ENCODE assay signal across 1 cellular context in genomic region chr6:148342146-148343027, GRCh38.
TF ChIP-seq lines count a peak whose summit lies in the region.

Gene SASH1 (plus strand): TSS chr6:148342838. CDS start chr6:148343068, 230 bp downstream.

TF ChIP-seq in HepG2, 621 proteins besides CTCF, POLR2A, EP300 and RAD21 (continued from another document):
- no peak for TF ChIP-seq CSRNP1 (CRISPR knock-in tag; IDR thresholded peaks at IDR 0.05)
- no peak for TF ChIP-seq AFF4 (CRISPR knock-in tag; IDR thresholded peaks at IDR 0.05)
- peak; percentile 74 for TF ChIP-seq ZNF18 (CRISPR knock-in tag; IDR thresholded peaks at IDR 0.05; ENCODE audit: insufficient replicate concordance)
- TF ChIP-seq HNF1B (CRISPR knock-in tag; IDR thresholded peaks at IDR 0.05) = peak; percentile 98
- no peak for TF ChIP-seq ETS1 (CRISPR knock-in tag; IDR thresholded peaks at IDR 0.05)
- no peak for TF ChIP-seq STAT6 (CRISPR knock-in tag; IDR thresholded peaks at IDR 0.05; ENCODE audit: borderline replicate concordance)
- peak; percentile 62; the same call in 1 of the 2 replicates for TF ChIP-seq ATF2 (CRISPR knock-in tag; IDR thresholded peaks at IDR 0.05)
- TF ChIP-seq PCBP1 (IDR thresholded peaks at IDR 0.05; ENCODE audit: borderline replicate concordance, low read depth, low read length) = no peak; the same call in 1 of the 2 replicates
- TF ChIP-seq ZNF782 (CRISPR knock-in tag; IDR thresholded peaks at IDR 0.05; ENCODE audit: borderline replicate concordance) = no peak
- no peak for TF ChIP-seq ZNF792 (CRISPR knock-in tag; IDR thresholded peaks at IDR 0.05)
- TF ChIP-seq ZFP1 (CRISPR knock-in tag; IDR thresholded peaks at IDR 0.05) = 0 out of 2 replicates have a peak, but pooled peaks have one; percentile 55
- TF ChIP-seq CEBPZ (IDR thresholded peaks at IDR 0.05; ENCODE audit: low read length) = no peak
- no peak for TF ChIP-seq PAX8 (CRISPR knock-in tag; IDR thresholded peaks at IDR 0.05; ENCODE audit: borderline replicate concordance)
- TF ChIP-seq ZNF256 (CRISPR knock-in tag; conservative IDR thresholded peaks at IDR 0.05) = no peak
- TF ChIP-seq IKZF5 (CRISPR knock-in tag; IDR thresholded peaks at IDR 0.05) = peak; percentile 57; the same call in 1 of the 2 replicates
- peak; percentile 98 for TF ChIP-seq NAIF1 (CRISPR knock-in tag; IDR thresholded peaks at IDR 0.05; ENCODE audit: borderline replicate concordance)
- TF ChIP-seq ZBTB38 (CRISPR knock-in tag; IDR thresholded peaks at IDR 0.05) = peak; percentile 60; the same call in 1 of the 2 replicates
- TF ChIP-seq GATA4 (IDR thresholded peaks at IDR 0.05; ENCODE audit: borderline replicate concordance, low read depth) = peak; percentile 45; the same call in 1 of the 2 replicates
- TF ChIP-seq ZSCAN29 (CRISPR knock-in tag; conservative IDR thresholded peaks at IDR 0.05) = peak; percentile 60; the same call in 1 of the 2 replicates
- TF ChIP-seq ZNF124 (CRISPR knock-in tag; IDR thresholded peaks at IDR 0.05) = peak; percentile 94; the same call in 1 of the 2 replicates
- peak; percentile 66; the same call in 1 of the 2 replicates for TF ChIP-seq ZNF430 (CRISPR knock-in tag; IDR thresholded peaks at IDR 0.05)
- TF ChIP-seq ZNF556 (CRISPR knock-in tag; IDR thresholded peaks at IDR 0.05; ENCODE audit: borderline replicate concordance) = peak; percentile 72; the same call in 1 of the 2 replicates
- no peak for TF ChIP-seq MTF1 (CRISPR knock-in tag; IDR thresholded peaks at IDR 0.05)
- TF ChIP-seq FLYWCH1 (CRISPR knock-in tag; IDR thresholded peaks at IDR 0.05) = no peak
- TF ChIP-seq ZNF34 (CRISPR knock-in tag; IDR thresholded peaks at IDR 0.05; ENCODE audit: borderline replicate concordance) = no peak
- no peak for TF ChIP-seq EEA1 (CRISPR knock-in tag; IDR thresholded peaks at IDR 0.05; ENCODE audit: borderline replicate concordance)
- TF ChIP-seq NFATC3 (CRISPR knock-in tag; IDR thresholded peaks at IDR 0.05) = no peak
